ENCODE assay signal across 9 cellular contexts in the genomic region with DNA sequence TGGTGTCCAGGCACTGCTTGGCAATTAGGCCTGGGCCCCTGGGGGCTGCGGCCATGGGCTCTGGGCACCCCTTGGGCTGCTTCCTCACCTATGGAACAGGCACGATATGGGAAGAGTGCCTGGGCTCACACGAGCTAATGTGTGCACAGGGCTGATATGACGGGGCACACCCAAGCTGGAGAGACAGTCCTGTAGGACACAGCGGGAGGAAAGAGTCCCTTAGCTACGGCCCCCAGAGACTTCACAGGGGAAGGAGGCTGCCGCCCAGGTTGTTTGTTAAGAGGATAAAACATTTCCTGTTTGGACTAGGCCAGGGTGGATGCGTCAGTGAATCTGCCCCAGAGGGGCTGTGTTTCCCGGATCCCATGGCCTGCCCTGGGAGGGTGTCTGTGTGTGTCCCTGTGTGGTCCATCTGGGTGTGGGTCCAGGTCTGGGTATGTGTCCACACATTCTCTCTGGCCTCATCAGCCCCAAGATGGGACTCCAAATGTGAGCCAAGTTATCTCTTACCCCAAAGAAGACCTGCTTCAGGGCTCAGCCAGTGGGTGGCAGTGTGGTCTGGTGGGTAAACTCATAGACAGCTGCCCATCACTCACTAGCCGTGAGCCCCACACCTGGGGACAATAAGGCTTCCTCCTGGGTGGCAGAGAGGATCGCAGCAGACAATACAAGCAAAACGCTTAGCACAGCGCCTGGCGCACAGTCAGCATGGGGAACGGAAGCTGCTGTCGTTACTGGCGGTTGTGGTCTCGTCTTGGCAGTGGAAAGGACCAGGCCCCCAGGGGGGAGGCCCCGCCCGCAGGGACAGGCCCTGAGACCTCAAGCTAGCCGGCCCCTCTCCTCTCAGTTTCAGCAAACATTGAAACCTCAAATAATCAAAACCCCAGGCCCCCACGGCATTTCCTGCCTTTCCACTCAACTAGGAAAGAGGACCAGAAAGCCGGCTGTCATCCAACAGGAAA. TPM values are rescaled to one million over a fixed set of nuclear protein-coding genes. Genes with fewer than 3 reads are reported as not detected.
DNase-seq lines count a peak whose midpoint lies in the region; ATAC-seq and TF ChIP-seq lines count a peak whose summit lies in the region.
"Had no signal": no experiment of that assay in that cellular context is flagged by ENCODE, and none has a peak within 500 bp of the region (broad histone marks: within the 10 kb centered on the region; RNA-seq: fewer than 3 reads in every experiment).

No MANE protein-coding gene starts in this region.

- H3K27ac ChIP-seq in SJCRH30: peak overlapping the region; percentile 41
- H3K27ac ChIP-seq: tibial artery had no signal

- no peaks in the 10 kb centered on the region for H3K9me3 ChIP-seq in SJCRH30 (replicated peaks)
- H3K9me3 ChIP-seq: tibial artery had no signal

- H3K9me3 Mint-ChIP-seq in CD14-positive monocyte: peaks cover 0 to 6% (median 0%) of the 10 kb centered on the region in 7 donors

- no peaks in the 10 kb centered on the region for H3K36me3 ChIP-seq in SJCRH30
- H3K36me3 ChIP-seq: tibial artery had no signal

- peak overlapping the region in 1 of 7 donors; percentile 38 for H3K27ac Mint-ChIP-seq in CD14-positive monocyte

- H3K36me3 Mint-ChIP-seq in CD14-positive monocyte: peaks cover 1 to 2% of the 10 kb centered on the region in 2 donors

- H3K4me1 ChIP-seq in SJCRH30: peaks cover 9% of the 10 kb centered on the region

- in situ Hi-C loops in GM18951 (cut with MboI; ENCODE audit: low sequenced_read_pairs, unreplicated experiment): no loop called here

- TF ChIP-seq POLR2A in GM18951 (IDR thresholded peaks at IDR 0.05; ENCODE audit: extremely low read depth, insufficient read depth, insufficient read length): peak; percentile 53

- intact Hi-C loops in CD14-positive monocyte (cut with micrococcal nuclease): no loop called here
- intact Hi-C loops in left colon (cut with DNase I, micrococcal nuclease): no loop called here

- H3K4me3 Mint-ChIP-seq in CD14-positive monocyte: peak overlapping the region in 1 of 2 donors; percentile 42

- H3K27me3 ChIP-seq in SJCRH30: no peaks in the 10 kb centered on the region

- peak overlapping the region; percentile 11 for H3K4me3 ChIP-seq in SJCRH30
- H3K4me3 ChIP-seq: tibial artery had no signal

- peak; percentile 42 for DNase-seq in CD14-positive monocyte (ENCODE audit: low spot score)
- DNase-seq in SJCRH30: peak; percentile 75 to 77
- peak; percentile 8 for DNase-seq in amniotic epithelial cell (ENCODE audit: low read depth)
- DNase-seq in left colon: peak; percentile 57 to 61
- peak; percentile 18 to 26 for DNase-seq in stimulated activated CD8-positive, alpha-beta memory T cell treated with anti-CD3 and anti-CD28 coated beads, Interleukin-2, amount 100 ng/mL, for 1 hour (ENCODE audit: low read depth in 2 of 2)
- DNase-seq in NCI-H187 (lab: John Stamatoyannopoulos, UW): no peak

- peak; percentile 19 for TF ChIP-seq CTCF in CD14-positive monocyte (IDR thresholded peaks at IDR 0.05)

- H3K27me3 Mint-ChIP-seq in CD14-positive monocyte (ENCODE audit: low read depth in 3 of 3): peaks cover 20 to 32% (median 32%) of the 10 kb centered on the region in 3 donors

- ATAC-seq in HG03139 (IDR thresholded peaks at IDR 0.05; ENCODE audit: unreplicated experiment) (peak; percentile 57), left colon (peak; percentile 67)

- H3K4me1 Mint-ChIP-seq in CD14-positive monocyte: peaks cover 26% of the 10 kb centered on the region

RNA-seq across cellular contexts. Expression of a gene that starts 3.2 kb away (rescaled TPM):
- not detected for polyA plus RNA-seq in CD14-positive monocyte
- 2.2 and 2.3 TPM in 2 replicates for total RNA-seq in SJCRH30 (2014; rRNA removed; shearing (Covaris generic))
- 1 to 10 TPM; 1.2 to 4.9 TPM for total RNA-seq in left colon

Comparison
In these comparisons a context has a peak if more than half of its experiments do, and no peak if none do; other contexts are left out.
1. DNase-seq: peak in CD14-positive monocyte (single experiment), SJCRH30 (2 of 2), amniotic epithelial cell (single experiment), left colon (2 of 2) and stimulated activated CD8-positive, alpha-beta memory T cell treated with anti-CD3 and anti-CD28 coated beads, Interleukin-2, amount 100 ng/mL, for 1 hour (2 of 2); none in NCI-H187 (0 of 2).